In genomic region chr9:125008599-125008998, GRCh38 we compare ENCODE assay signal across 27 cellular contexts.
"Had no signal": no experiment of that assay in that cellular context is flagged by ENCODE, and none has a peak within 500 bp of the region (broad histone marks: within the 10 kb centered on the region; RNA-seq: fewer than 3 reads in every experiment).

No MANE protein-coding gene starts in this region.

- H3K27ac Mint-ChIP-seq: nephron; neural progenitor cell; progenitor cell of endocrine pancreas; stimulated activated effector memory CD8-positive, alpha-beta T cell treated with anti-CD3 and anti-CD28 coated beads, Interleukin-12 subunit alpha, Interleukin-12 subunit beta, amount 100 ng/mL, for 72 hours; stimulated activated naive B cell treated with anti-CD40 and anti-IgM and Interleukin-4, amounts not matched to agents 10 μg/mL and 1 μg/mL and 100 μg/mL, for 72 hours; stimulated activated naive CD8-positive, alpha-beta T cell treated with anti-CD3 and anti-CD28 coated beads, Interleukin-15, Interleukin-2, amounts not matched to agents 100 ng/mL and 50 ng/mL, for 24 hours had no signal

- H3K4me3 Mint-ChIP-seq: nephron; neural progenitor cell; stimulated activated effector memory CD8-positive, alpha-beta T cell treated with anti-CD3 and anti-CD28 coated beads, Interleukin-12 subunit alpha, Interleukin-12 subunit beta, amount 100 ng/mL, for 72 hours; stimulated activated naive B cell treated with anti-CD40 and anti-IgM and Interleukin-4, amounts not matched to agents 10 μg/mL and 1 μg/mL and 100 μg/mL, for 72 hours; stimulated activated naive CD8-positive, alpha-beta T cell treated with anti-CD3 and anti-CD28 coated beads, Interleukin-15, Interleukin-2, amounts not matched to agents 100 ng/mL and 50 ng/mL, for 24 hours had no signal

- DNase-seq: occipital lobe; ovary; posterior cingulate gyrus; psoas muscle; right cardiac atrium; right lobe of liver; sigmoid colon; small intestine; stimulated activated CD4-positive, alpha-beta T cell treated with anti-CD3 and anti-CD28 coated beads, Interleukin-15, amount 100 ng/mL, for 24 hours; stimulated activated CD4-positive, alpha-beta T cell treated with anti-CD3 and anti-CD28 coated beads, Interleukin-2, amount 100 ng/mL, for 24 hours; stimulated activated CD4-positive, alpha-beta T cell treated with anti-CD3 and anti-CD28 coated beads, Interleukin-2, amount 100 ng/mL, for 48 hours; stimulated activated CD4-positive, alpha-beta T cell treated with anti-CD3 and anti-CD28 coated beads, Interleukin-4, amount 100 ng/mL, for 24 hours; stimulated activated naive B cell treated with anti-CD40 and anti-IgM and Interleukin-4, amounts not matched to agents 10 μg/mL and 1 μg/mL and 100 μg/mL, for 72 hours; stimulated activated naive CD4-positive, alpha-beta T cell treated with Interleukin-2 at 50 U/mL for 16 hours; stomach; thyroid gland; trophoblast cell; upper lobe of left lung had no signal

- ATAC-seq: psoas muscle; right cardiac atrium; right lobe of liver; stimulated activated effector memory CD8-positive, alpha-beta T cell treated with anti-CD3 and anti-CD28 coated beads, Interleukin-12 subunit alpha, Interleukin-12 subunit beta, amount 100 ng/mL, for 72 hours; stimulated activated naive B cell treated with anti-CD40 and anti-IgM and Interleukin-4, amounts not matched to agents 10 μg/mL and 1 μg/mL and 100 μg/mL, for 72 hours had no signal

- H3K27ac ChIP-seq: neural progenitor cell, ovary, parathyroid adenoma, psoas muscle, right lobe of liver, sigmoid colon, stomach, thoracic aorta, thyroid gland, tibial nerve, upper lobe of left lung, vagina had no signal

- H3K9me3 Mint-ChIP-seq: stimulated activated effector memory CD8-positive, alpha-beta T cell treated with anti-CD3 and anti-CD28 coated beads, Interleukin-12 subunit alpha, Interleukin-12 subunit beta, amount 100 ng/mL, for 72 hours; stimulated activated naive B cell treated with anti-CD40 and anti-IgM and Interleukin-4, amounts not matched to agents 10 μg/mL and 1 μg/mL and 100 μg/mL, for 72 hours; stimulated activated naive CD8-positive, alpha-beta T cell treated with anti-CD3 and anti-CD28 coated beads, Interleukin-15, Interleukin-2, amounts not matched to agents 100 ng/mL and 50 ng/mL, for 24 hours had no signal

- H3K4me1 Mint-ChIP-seq: nephron; neural progenitor cell; stimulated activated effector memory CD8-positive, alpha-beta T cell treated with anti-CD3 and anti-CD28 coated beads, Interleukin-12 subunit alpha, Interleukin-12 subunit beta, amount 100 ng/mL, for 72 hours had no signal

- H3K9me3 ChIP-seq: ovary, psoas muscle, right lobe of liver, sigmoid colon, stomach, thoracic aorta, thyroid gland, upper lobe of left lung, vagina had no signal

- H3K36me3 ChIP-seq: neural progenitor cell, ovary, right lobe of liver, thoracic aorta, thyroid gland, vagina had no signal

- H3K4me1 ChIP-seq: neural progenitor cell, parathyroid adenoma, psoas muscle, right lobe of liver, sigmoid colon, stomach, thyroid gland, tibial nerve, upper lobe of left lung, vagina had no signal

- H3K27me3 Mint-ChIP-seq: progenitor cell of endocrine pancreas; stimulated activated naive B cell treated with anti-CD40 and anti-IgM and Interleukin-4, amounts not matched to agents 10 μg/mL and 1 μg/mL and 100 μg/mL, for 72 hours; stimulated activated naive CD8-positive, alpha-beta T cell treated with anti-CD3 and anti-CD28 coated beads, Interleukin-15, Interleukin-2, amounts not matched to agents 100 ng/mL and 50 ng/mL, for 24 hours had no signal

- H3K36me3 Mint-ChIP-seq: stimulated activated effector memory CD8-positive, alpha-beta T cell treated with anti-CD3 and anti-CD28 coated beads, Interleukin-12 subunit alpha, Interleukin-12 subunit beta, amount 100 ng/mL, for 72 hours had no signal

- H3K4me3 ChIP-seq: neural progenitor cell, ovary, psoas muscle, right lobe of liver, sigmoid colon, stomach, thoracic aorta, thyroid gland, tibial nerve, upper lobe of left lung, vagina had no signal
